In genomic region chr5:57231607-57232006, GRCh38 we compare ENCODE assay signal across 15 cellular contexts. TPM values are rescaled to one million over a fixed set of nuclear protein-coding genes. Genes with fewer than 3 reads are reported as not detected.
DNase-seq lines count a peak whose midpoint lies in the region; ATAC-seq and TF ChIP-seq lines count a peak whose summit lies in the region.
"Had no signal": no experiment of that assay in that cellular context is flagged by ENCODE, and none has a peak within 500 bp of the region (broad histone marks: within the 10 kb centered on the region; RNA-seq: fewer than 3 reads in every experiment).

No MANE protein-coding gene starts in this region.

- DNase-seq in left ventricle myocardium inferior: no peak
- no peak for DNase-seq in right atrium auricular region (ENCODE audit: low spot score)
- DNase-seq in activated CD8-positive, alpha-beta T cell treated with anti-CD3 and anti-CD28 coated beads for 36 hours: no peak
- DNase-seq in epithelial cell of prostate (ENCODE audit: low read depth, low spot score): no peak
- no peak for DNase-seq in smooth muscle cell (lab: John Stamatoyannopoulos, UW; ENCODE audit: unreplicated experiment)
- DNase-seq in testis: no peak
- DNase-seq in HuH-7.5 (ENCODE audit: low spot score): no peak
- no peak for DNase-seq in DMS 273 (lab: John Stamatoyannopoulos, UW; ENCODE audit: unreplicated experiment)
- DNase-seq: BE2C; effector CD8-positive, alpha-beta T cell; KBM-7; kidney; NCI-H1417 treated with DMSO at 0.1 percent for 48 hours; NCI-H446 had no signal

- H3K4me1 ChIP-seq in left ventricle myocardium inferior (peaks cover 21% of the 10 kb centered on the region), right atrium auricular region (peaks cover 0 to 8% of the 10 kb centered on the region in 2 donors), smooth muscle cell (ENCODE audit: low read depth) (no peaks in the 10 kb centered on the region), testis (no peaks in the 10 kb centered on the region)
- H3K4me1 ChIP-seq: BE2C had no signal

- H3K36me3 Mint-ChIP-seq in activated CD8-positive, alpha-beta T cell treated with anti-CD3 and anti-CD28 coated beads for 36 hours (ENCODE audit: low read depth): peaks cover 48% of the 10 kb centered on the region

- 98% methylated on average over 4 of the region's 4 CpGs for WGBS in smooth muscle cell (ENCODE audit: low lambda C conversion rate)
- 79 to 87% methylated on average over 4 of the region's 4 CpGs for WGBS in testis, 2 donors

- CTCF ChIA-PET in activated CD8-positive, alpha-beta T cell treated with anti-CD3 and anti-CD28 coated beads for 36 hours (lab: Charles Lee): interaction anchor here (0.7 to 1.6 kb wide), 6 partner anchors 9 to 1229 kb away, joined by 3 to 4 read pairs (median 3); no protein-coding TSS in a partner anchor

- H3K27me3 Mint-ChIP-seq in activated CD8-positive, alpha-beta T cell treated with anti-CD3 and anti-CD28 coated beads for 36 hours: no peaks in the 10 kb centered on the region

- H3K4me3 ChIP-seq in left ventricle myocardium inferior (no peak overlapping the region), right atrium auricular region (no peak overlapping the region), smooth muscle cell (no peak overlapping the region), testis (no peak overlapping the region)

- H2AFZ ChIP-seq in smooth muscle cell (ENCODE audit: low read depth): no peak overlapping the region

- POLR2A ChIA-PET in activated CD8-positive, alpha-beta T cell treated with anti-CD3 and anti-CD28 coated beads for 36 hours (lab: Charles Lee): interaction anchor here (0.9 to 1.8 kb wide), 2 partner anchors 8 to 283 kb away, joined by 3 to 4 read pairs; no protein-coding TSS in a partner anchor

- H3K4me3 Mint-ChIP-seq in activated CD8-positive, alpha-beta T cell treated with anti-CD3 and anti-CD28 coated beads for 36 hours: no peak overlapping the region

- peaks cover 81% of the 10 kb centered on the region for H4K20me1 ChIP-seq in smooth muscle cell (ENCODE audit: low read depth)

- H3K9me3 ChIP-seq in left ventricle myocardium inferior (replicated peaks) (no peaks in the 10 kb centered on the region), right atrium auricular region (no peaks in the 10 kb centered on the region), smooth muscle cell (replicated peaks; ENCODE audit: low read depth) (no peaks in the 10 kb centered on the region), testis (no peaks in the 10 kb centered on the region)
- H3K9me3 ChIP-seq: BE2C had no signal

- peak overlapping the region; percentile 40 for H3K27ac Mint-ChIP-seq in activated CD8-positive, alpha-beta T cell treated with anti-CD3 and anti-CD28 coated beads for 36 hours

- intact Hi-C loops in left ventricle myocardium inferior (cut with micrococcal nuclease) (no loop called here), testis (cut with DNase I; ENCODE audit: low total_unique reads) (no loop called here)
- intact Hi-C loops in activated CD8-positive, alpha-beta T cell treated with anti-CD3 and anti-CD28 coated beads for 36 hours (cut with micrococcal nuclease): no loop called here

- peak overlapping the region; percentile 27 for H3K27ac ChIP-seq in left ventricle myocardium inferior (replicated peaks)
- no peak overlapping the region for H3K27ac ChIP-seq in right atrium auricular region
- peak overlapping the region; percentile 35 for H3K27ac ChIP-seq in epithelial cell of prostate
- peak overlapping the region; percentile 55 for H3K27ac ChIP-seq in smooth muscle cell (ENCODE audit: low read depth)
- no peak overlapping the region for H3K27ac ChIP-seq in testis
- H3K27ac ChIP-seq: VCaP had no signal

- H3F3A ChIP-seq in smooth muscle cell (ENCODE audit: low read depth): no peaks in the 10 kb centered on the region

- H3K4me1 Mint-ChIP-seq in activated CD8-positive, alpha-beta T cell treated with anti-CD3 and anti-CD28 coated beads for 36 hours (ENCODE audit: low read depth): peaks cover 42% of the 10 kb centered on the region

- ATAC-seq in activated CD8-positive, alpha-beta T cell treated with anti-CD3 and anti-CD28 coated beads for 36 hours: peak; percentile 42

- H3K79me2 ChIP-seq in smooth muscle cell (ENCODE audit: low read depth): peaks cover 72% of the 10 kb centered on the region

- H3K36me3 ChIP-seq in left ventricle myocardium inferior (peaks cover 47% of the 10 kb centered on the region), right atrium auricular region (peaks cover 26% of the 10 kb centered on the region), smooth muscle cell (ENCODE audit: low read depth) (peaks cover 31% of the 10 kb centered on the region), testis (ENCODE audit: low read depth, missing control alignments) (no peaks in the 10 kb centered on the region)

- no peaks in the 10 kb centered on the region for H3K27me3 ChIP-seq in left ventricle myocardium inferior (ENCODE audit: low read depth)
- H3K27me3 ChIP-seq in right atrium auricular region: no peaks in the 10 kb centered on the region
- no peaks in the 10 kb centered on the region for H3K27me3 ChIP-seq in smooth muscle cell (ENCODE audit: low read depth)
- no peaks in the 10 kb centered on the region for H3K27me3 ChIP-seq in testis
- H3K27me3 ChIP-seq: BE2C had no signal

- peaks cover 2% of the 10 kb centered on the region for H3K9me3 Mint-ChIP-seq in activated CD8-positive, alpha-beta T cell treated with anti-CD3 and anti-CD28 coated beads for 36 hours

- H3K9ac ChIP-seq in smooth muscle cell (ENCODE audit: low read depth): no peak overlapping the region

- H3K4me2 ChIP-seq in smooth muscle cell: no peak overlapping the region

- TF ChIP-seq CTCF in left ventricle myocardium inferior (IDR thresholded peaks at IDR 0.05; ENCODE audit: borderline replicate concordance): no peak
- no peak for TF ChIP-seq CTCF in right atrium auricular region (IDR thresholded peaks at IDR 0.05)
- TF ChIP-seq CTCF in activated CD8-positive, alpha-beta T cell treated with anti-CD3 and anti-CD28 coated beads for 36 hours (IDR thresholded peaks at IDR 0.05): no peak
- no peak for TF ChIP-seq CTCF in smooth muscle cell (IDR thresholded peaks at IDR 0.05; ENCODE audit: borderline replicate concordance, insufficient read depth, poor library complexity, severe bottlenecking)
- no peak for TF ChIP-seq CTCF in testis (IDR thresholded peaks at IDR 0.05)

- no peak for TF ChIP-seq POLR2A in testis (IDR thresholded peaks at IDR 0.05)

RNA-seq across cellular contexts. Expression of gene GPBP1, which starts 57.7 kb away (rescaled TPM):
- total RNA-seq in left ventricle myocardium inferior (47.4 TPM), right atrium auricular region (10 to 100 TPM; 41.9 to 48.1 TPM), smooth muscle cell (78.8 and 87.4 TPM in 2 replicates), testis (100 to 1,000 TPM; 137 to 167 TPM)
- 10 to 100 TPM; 87.9 to 88.5 TPM for total RNA-seq in activated CD8-positive, alpha-beta T cell treated with anti-CD3 and anti-CD28 coated beads for 36 hours
- polyA plus RNA-seq in smooth muscle cell (43.2 and 45.4 TPM in 2 replicates), testis (ENCODE audit: insufficient read depth, low read depth, low replicate concordance) (109 TPM)

Comparison
In these comparisons a context has a peak if more than half of its experiments do, and no peak if none do; other contexts are left out.
1. H3K27ac ChIP-seq: peak in left ventricle myocardium inferior (single experiment), epithelial cell of prostate (single experiment) and smooth muscle cell (single experiment); none in right atrium auricular region (0 of 2) and testis (0 of 2).